Comparison of ENCODE assay signal across 8 cellular contexts in genomic region chr10:109902992-109903947, GRCh38. TPM values are rescaled to one million over a fixed set of nuclear protein-coding genes. Genes with fewer than 3 reads are reported as not detected.
A peak's percentile ranks its signal among the peaks of the same experiment; 100 is the strongest.
DNase-seq lines count a peak whose midpoint lies in the region; ATAC-seq and TF ChIP-seq lines count a peak whose summit lies in the region.

No MANE protein-coding gene starts in this region.

- 67 to 84% methylated on average over 7 of the region's 7 CpGs for WGBS in thyroid gland, 2 donors
- 54 to 55% methylated on average over 7 of the region's 7 CpGs for WGBS in lower leg skin, 2 donors

- peaks cover 24 to 40% of the 10 kb centered on the region in 2 donors for H3K4me1 ChIP-seq in thyroid gland

- peak; percentile 71 for ATAC-seq in GM21381 (IDR thresholded peaks at IDR 0.05; ENCODE audit: unreplicated experiment)

- no peaks in the 10 kb centered on the region for H3K27me3 ChIP-seq in thyroid gland

- TF ChIP-seq POLR2A in thyroid gland (IDR thresholded peaks at IDR 0.05) (no peak), lower leg skin (IDR thresholded peaks at IDR 0.05) (no peak)

- H3K27ac ChIP-seq in thyroid gland = peak overlapping the region; percentile 16 to 56 (median 27)

- H3K36me3 ChIP-seq in thyroid gland = no peaks in the 10 kb centered on the region

- no peak for TF ChIP-seq CTCF in fibroblast of mammary gland (conservative IDR thresholded peaks at IDR 0.05; ENCODE audit: control insufficient read depth, insufficient read depth, low read depth, low read length)
- no peak for TF ChIP-seq CTCF in thyroid gland (IDR thresholded peaks at IDR 0.05)
- TF ChIP-seq CTCF in lower leg skin (IDR thresholded peaks at IDR 0.05) = no peak

- peak; percentile 56 for DNase-seq in AG20443 (ENCODE audit: low spot score)
- peak; percentile 11 for DNase-seq in NCI-H2171 (lab: John Stamatoyannopoulos, UW)
- DNase-seq in fibroblast of mammary gland (ENCODE audit: low read depth) = peak; percentile 60
- no peak for DNase-seq in thyroid gland
- DNase-seq in LoVo (ENCODE audit: low spot score) = no peak
- no peak for DNase-seq in activated CD8-positive, alpha-beta memory T cell treated with anti-CD3 and anti-CD28 coated beads for 24 hours
- DNase-seq in lower leg skin (ENCODE audit: low spot score in 2 of 2) = no peak

- H3K9me3 ChIP-seq in thyroid gland = no peaks in the 10 kb centered on the region

- H3K4me3 ChIP-seq in fibroblast of mammary gland (ENCODE audit: control insufficient read depth, low read depth, low read length) = no peak overlapping the region
- no peak overlapping the region for H3K4me3 ChIP-seq in thyroid gland (replicated peaks in 1 of 3)
- H3K4me3 ChIP-seq in lower leg skin (ENCODE audit: low read depth, poor library complexity, severe bottlenecking) = no peak overlapping the region

- intact Hi-C loops in thyroid gland (cut with DNase I) = no loop called here
- intact Hi-C loops in lower leg skin (cut with DNase I; ENCODE audit: low total_unique reads) = no loop called here

RNA-seq across cellular contexts. Expression of gene XPNPEP1, which starts 20.0 kb away (rescaled TPM):
- 10 to 100 TPM; 72.7 to 89.0 (median 84.0) TPM for total RNA-seq in thyroid gland
- 100 to 1,000 TPM in 2 of 4 donors, 10 to 100 TPM in 2; 77.5 to 109 (median 100) TPM for total RNA-seq in lower leg skin

Comparison
In these comparisons a context has a peak if more than half of its experiments do, and no peak if none do; other contexts are left out.
1. DNase-seq: peak in AG20443 (single experiment), NCI-H2171 (single experiment) and fibroblast of mammary gland (single experiment); none in thyroid gland (0 of 2), LoVo (single experiment), activated CD8-positive, alpha-beta memory T cell treated with anti-CD3 and anti-CD28 coated beads for 24 hours (single experiment) and lower leg skin (0 of 2).